8 cellular contexts compared by ENCODE assay signal in the genomic region with DNA sequence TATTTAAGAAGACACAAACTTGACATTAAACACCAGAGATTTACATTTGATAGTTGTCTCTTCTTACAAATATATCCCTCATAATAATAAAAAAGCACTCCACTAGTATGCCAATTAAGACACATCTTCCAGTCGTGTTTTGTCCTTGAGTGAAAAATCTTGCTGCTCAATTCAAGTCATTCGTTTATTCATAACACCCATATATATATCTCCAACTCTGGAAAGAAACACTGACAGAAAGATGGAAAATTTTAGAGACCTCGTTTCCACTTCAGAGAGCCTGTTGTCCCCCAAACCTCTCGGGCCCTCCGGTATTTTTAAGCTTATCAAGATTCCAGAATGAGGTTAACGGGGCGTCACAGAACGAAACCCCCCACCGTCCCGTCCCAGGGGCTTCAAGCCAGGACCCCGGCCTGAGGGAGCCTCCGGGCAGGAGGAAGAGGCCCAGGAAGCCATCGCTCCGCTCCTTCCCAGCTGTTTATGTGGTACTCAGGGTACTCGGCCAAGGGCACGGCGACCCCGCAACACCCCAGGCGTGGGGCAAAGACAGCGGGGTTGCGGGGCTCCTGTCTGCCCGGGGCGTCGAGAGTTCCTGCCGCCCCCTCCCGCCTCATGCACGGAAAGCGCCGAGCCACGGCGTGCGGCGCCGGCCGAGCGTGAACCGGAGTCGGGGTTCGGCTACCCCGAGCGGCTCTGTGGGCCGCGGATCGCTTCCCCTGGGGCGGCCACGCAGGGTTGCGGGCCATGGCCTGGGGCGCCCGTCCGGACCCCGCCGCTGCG. TPM values are rescaled to one million over a fixed set of nuclear protein-coding genes. Genes with fewer than 3 reads are reported as not detected.
A peak's percentile ranks its signal among the peaks of the same experiment; 100 is the strongest.
DNase-seq lines count a peak whose midpoint lies in the region; ATAC-seq, FAIRE-seq and TF ChIP-seq lines count a peak whose summit lies in the region.

No MANE protein-coding gene starts in this region.

- peak overlapping the region; percentile 27 for H4K91ac ChIP-seq in H1 (replicated peaks; ENCODE audit: insufficient read length, low read length)

- H2AK5ac ChIP-seq in H1 (ENCODE audit: low read depth, low read length) = no peak overlapping the region

- no peak overlapping the region for H3K4ac ChIP-seq in H1 (replicated peaks; ENCODE audit: insufficient read length, low read depth, low read length)

- H4K5ac ChIP-seq in H1 (ENCODE audit: insufficient read length, low read depth, low read length) = peak overlapping the region; percentile 66

- no peak for TF ChIP-seq RAD21 in H1 (IDR thresholded peaks at IDR 0.05 in 1 of 2, conservative IDR thresholded peaks at IDR 0.05 in 1 of 2; ENCODE audit: low read depth in 2 of 2, low read length in 2 of 2)

- TF ChIP-seq CTCF in A673 (conservative IDR thresholded peaks at IDR 0.05; ENCODE audit: low read depth, low read length) (no peak), VCaP (conservative IDR thresholded peaks at IDR 0.05) (no peak), H1 (IDR thresholded peaks at IDR 0.05; ENCODE audit: control extremely low read depth in 1 of 3, insufficient read depth in 1 of 3, low read depth in 1 of 3, low read length in 3 of 3) (no peak)

- no peak overlapping the region for H2BK5ac ChIP-seq in H1 (ENCODE audit: low read depth, low read length)

- no peak overlapping the region for H2AFZ ChIP-seq in H1 (ENCODE audit: low read length)

- CTCF ChIA-PET in A673 (lab: Charles Lee) (no interaction called here), H1 (lab: Charles Lee; ENCODE audit: partially characterized antibody) (interaction anchor here (1.6 kb wide), 1 partner anchor 51 kb away, joined by 5 read pairs; no protein-coding TSS in a partner anchor)

- DNase-seq in A673 (ENCODE audit: low spot score) (no peak), H1 (ENCODE audit: low read depth in 1 of 2, low spot score in 2 of 2) (peak in 1 of 2 experiments; percentile 71), kidney tubule cell (ENCODE audit: low spot score) (no peak), GM12891 (ENCODE audit: insufficient read length, low spot score) (no peak), RCC 7860 (ENCODE audit: low spot score) (no peak)

- H3K23ac ChIP-seq in H1 (ENCODE audit: insufficient read length) = no peak overlapping the region

- no peaks in the 10 kb centered on the region for H3K27me3 ChIP-seq in A673 (replicated peaks; ENCODE audit: insufficient read depth, low read depth, low read length, poor library complexity)
- H3K27me3 ChIP-seq in H1 (replicated peaks in 1 of 4; ENCODE audit: control insufficient read depth in 3 of 4, extremely low read depth in 1 of 4, insufficient read depth in 3 of 4, low read length in 3 of 4) = no peaks in the 10 kb centered on the region
- H3K27me3 ChIP-seq in muscle layer of colon (ENCODE audit: control insufficient read depth in 1 of 2, insufficient read depth in 2 of 2, low read length in 2 of 2) = no peaks in the 10 kb centered on the region

- no peak for TF ChIP-seq EP300 in H1 (IDR thresholded peaks at IDR 0.05; ENCODE audit: borderline replicate concordance in 1 of 2, low read depth in 2 of 2, low read length in 2 of 2)

- H3K4me3 ChIP-seq in A673 (ENCODE audit: low read depth, low read length, poor library complexity, severe bottlenecking) = peak overlapping the region; percentile 80
- H3K4me3 ChIP-seq in H1 (ENCODE audit: extremely low read depth in 1 of 4, insufficient read depth in 2 of 4, low read depth in 3 of 4, low read length in 4 of 4) = peak overlapping the region; percentile 51 to 81 (median 61)
- H3K4me3 ChIP-seq in muscle layer of colon (ENCODE audit: low read depth in 1 of 2, low read length in 2 of 2) = peak overlapping the region; percentile 32 to 49

- H3K9ac ChIP-seq in H1 (replicated peaks in 1 of 4; ENCODE audit: extremely low read depth in 1 of 4, low read depth in 3 of 4, low read length in 3 of 4) (peak overlapping the region in 3 of 4 experiments; percentile 54 to 89 (median 67); a peak in 5 of 7 replicates), muscle layer of colon (ENCODE audit: low read length) (peak overlapping the region; percentile 41)

- no peak overlapping the region for H2BK20ac ChIP-seq in H1 (ENCODE audit: low read length)

- H3K9me3 ChIP-seq in A673 (ENCODE audit: low read depth, low read length, poor library complexity, severe bottlenecking) (no peaks in the 10 kb centered on the region), H1 (ENCODE audit: insufficient read depth in 2 of 2, low read depth in 1 of 2, low read length in 1 of 2) (no peaks in the 10 kb centered on the region), muscle layer of colon (ENCODE audit: low read length) (no peaks in the 10 kb centered on the region)

- no peaks in the 10 kb centered on the region for H3K79me1 ChIP-seq in H1 (ENCODE audit: low read depth, low read length)

- H3K56ac ChIP-seq in H1 (replicated peaks; ENCODE audit: insufficient read length, low read depth, low read length) = peak overlapping the region; percentile 16

- 15% methylated on average over 28 of the region's 53 CpGs; no CpG with 5 or more reads in 1 of the 2 experiments for WGBS in H1 (ENCODE audit: extremely low coverage in 1 of 2, insufficient coverage in 1 of 2, insufficient read length in 1 of 2, insufficient replicate concordance in 2 of 2, low coverage in 1 of 2, low lambda C conversion rate in 2 of 2, missing lambda C conversion rate in 1 of 2), 2 experiments

- H2BK12ac ChIP-seq in H1 (ENCODE audit: low read depth, low read length) = no peak overlapping the region; the same call in 1 of the 2 replicates

- H3K4me2 ChIP-seq in H1 (ENCODE audit: insufficient read depth in 1 of 2, low read depth in 2 of 2, low read length in 2 of 2) = peak overlapping the region; percentile 67 to 72

- H3K36me3 ChIP-seq in A673 (ENCODE audit: insufficient read depth, low read length, poor library complexity, severe bottlenecking) (no peaks in the 10 kb centered on the region), H1 (ENCODE audit: control insufficient read depth in 2 of 4, insufficient read depth in 4 of 4, low read length in 3 of 4) (no peaks in the 10 kb centered on the region), muscle layer of colon (ENCODE audit: insufficient read depth, low read length) (no peaks in the 10 kb centered on the region)

- H2BK120ac ChIP-seq in H1 (replicated peaks; ENCODE audit: low read depth, low read length) = peak overlapping the region; percentile 33

- intact Hi-C loops in A673 (cut with micrococcal nuclease; ENCODE audit: unreplicated experiment) = no loop called here

- H3K79me2 ChIP-seq in H1 (ENCODE audit: control insufficient read depth in 1 of 2, insufficient read depth in 2 of 2, low read length in 2 of 2) = peaks cover 0 to 27% of the 10 kb centered on the region in 2 experiments; a peak in 3 of 4 replicates

- no peaks in the 10 kb centered on the region for H4K20me1 ChIP-seq in H1 (replicated peaks in 1 of 2; ENCODE audit: control insufficient read depth in 1 of 2, insufficient read depth in 2 of 2, low read length in 2 of 2)

- peaks cover 5% of the 10 kb centered on the region for H3K4me1 ChIP-seq in A673 (ENCODE audit: insufficient read depth, low read length, poor library complexity, severe bottlenecking)
- peaks cover 0 to 6% (median 5%) of the 10 kb centered on the region in 4 experiments; a peak in 3 of 7 replicates for H3K4me1 ChIP-seq in H1 (replicated peaks in 1 of 4; ENCODE audit: control insufficient read depth in 3 of 4, insufficient read depth in 4 of 4, low read length in 3 of 4)
- H3K4me1 ChIP-seq in muscle layer of colon (ENCODE audit: insufficient read depth, low read length) = peaks cover 15% of the 10 kb centered on the region

- H3K23me2 ChIP-seq in H1 (ENCODE audit: low read depth, low read length) = peaks cover 4% of the 10 kb centered on the region

- no TSS peak for BruUV-seq in A673 (replicated peaks; lab: Mats Ljungman, UMichigan)

- peak overlapping the region; percentile 87 for H3K18ac ChIP-seq in H1 (ENCODE audit: extremely low read depth, low read length)

- TF ChIP-seq POLR2A in H1 (IDR thresholded peaks at IDR 0.05; ENCODE audit: control extremely low read depth in 1 of 2, low read depth in 2 of 2, low read length in 2 of 2) (no peak), GM12891 (IDR thresholded peaks at IDR 0.05; ENCODE audit: low read depth, low read length) (no peak)

- no peak for FAIRE-seq in H1 (lab: Jason Lieb, UNC)
- FAIRE-seq in GM12891 (lab: Jason Lieb, UNC) = no peak
- FAIRE-seq in RCC 7860 (lab: Jason Lieb, UNC) = no peak

- peak overlapping the region; percentile 93; the same call in 1 of the 2 replicates for H4K8ac ChIP-seq in H1 (ENCODE audit: extremely low read depth, insufficient read depth, low read length)

- ATAC-seq in GM21737 (IDR thresholded peaks at IDR 0.05; ENCODE audit: unreplicated experiment) = peak; percentile 6

- POLR2A ChIA-PET in A673 (lab: Charles Lee; ENCODE audit: low non-redundant PET) (no interaction called here), H1 (lab: Charles Lee; ENCODE audit: partially characterized antibody) (interaction anchor here (0.8 to 1.0 kb wide), 4 partner anchors 10 to 172 kb away, joined by 3 to 6 read pairs (median 3); no protein-coding TSS in a partner anchor)

- H3K14ac ChIP-seq in H1 (ENCODE audit: insufficient read length) = no peak overlapping the region

- H2BK15ac ChIP-seq in H1 (ENCODE audit: low read length) = no peak overlapping the region

- H3K27ac ChIP-seq in A673 (ENCODE audit: low read depth, low read length, poor library complexity, severe bottlenecking) = no peak overlapping the region
- H3K27ac ChIP-seq in VCaP = peak overlapping the region; percentile 92
- H3K27ac ChIP-seq in H1 (ENCODE audit: low read depth, low read length) = no peak overlapping the region
- peak overlapping the region; percentile 71 for H3K27ac ChIP-seq in muscle layer of colon (ENCODE audit: low read depth, low read length)

TF ChIP-seq in H1, 55 proteins besides CTCF, POLR2A, EP300 and RAD21 (continues in another document):
- TF ChIP-seq NRF1 (IDR thresholded peaks at IDR 0.05; ENCODE audit: low read depth, low read length) (no peak), SUZ12 (IDR thresholded peaks at IDR 0.05; ENCODE audit: low read length) (no peak)

TF ChIP-seq in GM12891, 5 proteins besides CTCF, POLR2A, EP300 and RAD21 (continues in another document):
- no peak for TF ChIP-seq PAX5 (IDR thresholded peaks at IDR 0.05; ENCODE audit: insufficient read depth, low read length, severe bottlenecking)
- TF ChIP-seq POLR2AphosphoS5 (IDR thresholded peaks at IDR 0.05; ENCODE audit: low read depth, low read length) = no peak
- no peak for TF ChIP-seq POU2F2 (IDR thresholded peaks at IDR 0.05; ENCODE audit: low read depth, low read length)

RNA-seq across cellular contexts. Expression of gene SNX9, which starts 0.6 kb away (rescaled TPM):
- total RNA-seq in A673 (2021) = 24.8 and 29.5 TPM in 2 replicates
- total RNA-seq in H1 (2021; fragmentation: NEBNext Ultra II Directional; extraction: Animal tissue kit (Norgen Biotek cat#: 25700)) = 23.1 and 23.2 TPM in 2 replicates
- polyA plus RNA-seq in H1 (2011; rRNA removed) = 10.9 and 11.8 TPM in 2 replicates
- 17.8 TPM for polyA plus RNA-seq in H1 (2011; cell fraction: cytosol; rRNA removed)
- polyA plus RNA-seq in H1 (2011; cell fraction: nucleus; rRNA removed) = 14.7 TPM
- 14.0 to 18.2 TPM (median 16.2 TPM) in 4 replicates for polyA plus RNA-seq in H1 (2012, experiment 1 of 2)
- polyA plus RNA-seq in H1 (2012, experiment 2 of 2) = 3.6 TPM
- polyA plus RNA-seq in H1 (2013, experiment 1 of 2) = 20.5 TPM
- polyA plus RNA-seq in H1 (2013, experiment 2 of 2) = 20.3 TPM
- 15.1 and 15.9 TPM in 2 replicates for polyA minus RNA-seq in H1 (2011; rRNA and poly(A)+ RNA removed)
- polyA minus RNA-seq in H1 (2011; cell fraction: cytosol; rRNA and poly(A)+ RNA removed) = 11.9 TPM
- 10.2 TPM for polyA minus RNA-seq in H1 (2011; cell fraction: nucleus; rRNA and poly(A)+ RNA removed)
- polyA plus RNA-seq in GM12891 (2012; ENCODE audit: low read depth, missing spikeins) = 1.6 TPM

Comparison
In these comparisons a context has a peak if more than half of its experiments do, and no peak if none do; other contexts are left out.
1. H3K27ac ChIP-seq: peak in VCaP (single experiment) and muscle layer of colon (single experiment); none in A673 (single experiment) and H1 (single experiment).
2. Peak in every context shown above with its lines, with median percentiles within 50 percentile points of each other: H3K4me3 ChIP-seq.